Comparison of ENCODE assay signal across 17 cellular contexts in the genomic region with DNA sequence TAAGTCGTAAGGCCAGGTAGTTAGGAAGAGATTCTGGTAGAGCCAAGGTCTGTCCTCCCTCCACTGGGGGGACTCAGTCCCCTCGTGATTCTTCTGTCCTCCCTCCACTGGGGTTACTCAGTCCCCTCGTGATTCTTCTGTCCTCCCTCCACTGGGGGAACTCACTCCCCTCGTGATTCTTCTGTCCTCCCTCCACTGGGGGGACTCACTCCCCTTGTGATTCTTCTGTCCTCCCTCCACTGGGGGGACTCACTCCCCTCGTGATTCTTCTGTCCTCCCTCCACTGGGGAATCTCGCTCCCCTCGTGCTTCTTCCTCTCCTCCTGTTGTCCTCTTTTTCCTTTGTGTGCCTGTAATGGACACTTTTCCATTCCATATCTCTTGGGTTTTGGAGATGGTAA.
DNase-seq lines count a peak whose midpoint lies in the region; ATAC-seq, FAIRE-seq and TF ChIP-seq lines count a peak whose summit lies in the region.
"Had no signal": no experiment of that assay in that cellular context is flagged by ENCODE, and none has a peak within 500 bp of the region (broad histone marks: within the 10 kb centered on the region; RNA-seq: fewer than 3 reads in every experiment).

No MANE protein-coding gene starts in this region.

- H3K9ac ChIP-seq in OCI-LY1 (ENCODE audit: low read length) = no peak overlapping the region

- no peaks in the 10 kb centered on the region for H3K9me3 Mint-ChIP-seq in activated T-cell treated with anti-CD3 and anti-CD28 coated beads, Interleukin-2, amount 50 U/mL, for 72 hours
- H3K9me3 Mint-ChIP-seq in central memory CD8-positive, alpha-beta T cell = no peaks in the 10 kb centered on the region
- H3K9me3 Mint-ChIP-seq in stimulated activated naive CD8-positive, alpha-beta T cell treated with anti-CD3 and anti-CD28 coated beads, Interleukin-15, amount 100 ng/mL, for 72 hours = no peaks in the 10 kb centered on the region
- H3K9me3 Mint-ChIP-seq: activated CD4-positive, alpha-beta memory T cell treated with anti-CD3 and anti-CD28 coated beads, Interleukin-2, amount 10 ng/mL, durations not matched to agents 7 days and 5 days had no signal

- H3K27ac Mint-ChIP-seq in activated T-cell treated with anti-CD3 and anti-CD28 coated beads, Interleukin-2, amount 50 U/mL, for 72 hours = peak overlapping the region; percentile 78
- peak overlapping the region; percentile 93 for H3K27ac Mint-ChIP-seq in central memory CD8-positive, alpha-beta T cell (ENCODE audit: low read depth)
- peak overlapping the region; percentile 1 to 66 for H3K27ac Mint-ChIP-seq in stimulated activated naive CD8-positive, alpha-beta T cell treated with anti-CD3 and anti-CD28 coated beads, Interleukin-15, amount 100 ng/mL, for 72 hours

- H3K4me3 Mint-ChIP-seq in activated T-cell treated with anti-CD3 and anti-CD28 coated beads, Interleukin-2, amount 50 U/mL, for 72 hours = peak overlapping the region in 1 of 2 donors; percentile 10
- H3K4me3 Mint-ChIP-seq in central memory CD8-positive, alpha-beta T cell = no peak overlapping the region
- H3K4me3 Mint-ChIP-seq in stimulated activated naive CD8-positive, alpha-beta T cell treated with anti-CD3 and anti-CD28 coated beads, Interleukin-15, amount 100 ng/mL, for 72 hours = peak overlapping the region; percentile 16 to 40
- H3K4me3 Mint-ChIP-seq: activated CD4-positive, alpha-beta memory T cell treated with anti-CD3 and anti-CD28 coated beads, Interleukin-2, amount 10 ng/mL, durations not matched to agents 7 days and 5 days had no signal

- no peaks in the 10 kb centered on the region for H4K20me1 ChIP-seq in OCI-LY1 (ENCODE audit: insufficient read depth, low read length)

- no peak overlapping the region for H3K27ac ChIP-seq in OCI-LY1 (ENCODE audit: low read depth, low read length, poor library complexity, severe bottlenecking)
- H3K27ac ChIP-seq: A549, esophagus muscularis mucosa, thyroid gland had no signal

- H3K27me3 Mint-ChIP-seq in activated T-cell treated with anti-CD3 and anti-CD28 coated beads, Interleukin-2, amount 50 U/mL, for 72 hours (ENCODE audit: low read depth) = no peaks in the 10 kb centered on the region
- H3K27me3 Mint-ChIP-seq in central memory CD8-positive, alpha-beta T cell = no peaks in the 10 kb centered on the region
- H3K27me3 Mint-ChIP-seq in stimulated activated naive CD8-positive, alpha-beta T cell treated with anti-CD3 and anti-CD28 coated beads, Interleukin-15, amount 100 ng/mL, for 72 hours = no peaks in the 10 kb centered on the region
- H3K27me3 Mint-ChIP-seq: activated CD4-positive, alpha-beta memory T cell treated with anti-CD3 and anti-CD28 coated beads, Interleukin-2, amount 10 ng/mL, durations not matched to agents 7 days and 5 days had no signal

- no peaks in the 10 kb centered on the region for H3K9me3 ChIP-seq in OCI-LY1 (ENCODE audit: low read length)
- H3K9me3 ChIP-seq: A549, esophagus muscularis mucosa, thyroid gland had no signal

- H3K27me3 ChIP-seq in OCI-LY1 (ENCODE audit: insufficient read depth, low read length) = no peaks in the 10 kb centered on the region; the same call in 1 of the 2 replicates
- H3K27me3 ChIP-seq: esophagus muscularis mucosa, thyroid gland had no signal

- peak overlapping the region; percentile 6; the same call in 1 of the 2 replicates for H3K4me2 ChIP-seq in OCI-LY1 (ENCODE audit: low read length)
- H3K4me2 ChIP-seq: A549 had no signal

- TF ChIP-seq CTCF in OCI-LY1 (IDR thresholded peaks at IDR 0.05; ENCODE audit: low read length) = peak; percentile 46

- no peak for ATAC-seq in activated T-cell treated with anti-CD3 and anti-CD28 coated beads, Interleukin-2, amount 50 U/mL, for 72 hours (replicated peaks in 1 of 2)
- no peak for ATAC-seq in central memory CD8-positive, alpha-beta T cell (replicated peaks; ENCODE audit: extremely low read depth, poor library complexity, severe bottlenecking)
- ATAC-seq in stimulated activated naive CD8-positive, alpha-beta T cell treated with anti-CD3 and anti-CD28 coated beads, Interleukin-15, amount 100 ng/mL, for 72 hours = no peak
- ATAC-seq in HG03097 (IDR thresholded peaks at IDR 0.05; ENCODE audit: low FRiP score, unreplicated experiment) = no peak
- ATAC-seq: A549, sciatic nerve had no signal

- H3K36me3 Mint-ChIP-seq in activated T-cell treated with anti-CD3 and anti-CD28 coated beads, Interleukin-2, amount 50 U/mL, for 72 hours (ENCODE audit: insufficient read depth in 2 of 2) = peaks cover 0 to 1% of the 10 kb centered on the region in 2 donors
- peaks cover 11% of the 10 kb centered on the region for H3K36me3 Mint-ChIP-seq in central memory CD8-positive, alpha-beta T cell (ENCODE audit: insufficient read depth)

- no peaks in the 10 kb centered on the region for H3K36me3 ChIP-seq in OCI-LY1 (ENCODE audit: insufficient read depth, low read length)
- H3K36me3 ChIP-seq: esophagus muscularis mucosa, thyroid gland had no signal

- FAIRE-seq in GM19239 (lab: Jason Lieb, UNC) = no peak
- FAIRE-seq: A549 had no signal

- no peak for DNase-seq in activated T-cell treated with anti-CD3 and anti-CD28 coated beads, Interleukin-2, amount 50 U/mL, for 72 hours
- no peak for DNase-seq in activated T-cell treated with anti-CD3 and anti-CD28 coated beads for 4 hours
- DNase-seq in central memory CD8-positive, alpha-beta T cell (ENCODE audit: low spot score in 2 of 2) = no peak
- DNase-seq in stimulated activated naive CD8-positive, alpha-beta T cell treated with anti-CD3 and anti-CD28 coated beads, Interleukin-15, amount 100 ng/mL, for 72 hours = no peak
- DNase-seq in MV-4-11 (lab: John Stamatoyannopoulos, UW) = no peak
- no peak for DNase-seq in GM19239 (ENCODE audit: insufficient read length, low spot score)
- DNase-seq: activated CD4-positive, alpha-beta memory T cell treated with anti-CD3 and anti-CD28 coated beads, Interleukin-2, amount 10 ng/mL, durations not matched to agents 7 days and 5 days; islet precursor cell; NCI-H1694 treated with DMSO at 0.1 percent for 48 hours; NCI-H446; SIG-M5; thyroid gland had no signal

- H3K4me1 Mint-ChIP-seq in activated T-cell treated with anti-CD3 and anti-CD28 coated beads, Interleukin-2, amount 50 U/mL, for 72 hours (ENCODE audit: low read depth) = peaks cover 80% of the 10 kb centered on the region
- H3K4me1 Mint-ChIP-seq in central memory CD8-positive, alpha-beta T cell = peaks cover 72% of the 10 kb centered on the region
- peaks cover 85% of the 10 kb centered on the region for H3K4me1 Mint-ChIP-seq in stimulated activated naive CD8-positive, alpha-beta T cell treated with anti-CD3 and anti-CD28 coated beads, Interleukin-15, amount 100 ng/mL, for 72 hours

- H2AFZ ChIP-seq in OCI-LY1 (ENCODE audit: low read length) = peak overlapping the region; percentile 71; the same call in 1 of the 2 replicates

- H3K79me2 ChIP-seq in OCI-LY1 (ENCODE audit: insufficient read depth, low read length) = no peaks in the 10 kb centered on the region

- peaks cover 26% of the 10 kb centered on the region for H3K4me1 ChIP-seq in OCI-LY1 (ENCODE audit: insufficient read depth, low read length, severe bottlenecking)
- H3K4me1 ChIP-seq: A549 had no signal

- H3F3A ChIP-seq in OCI-LY1 (ENCODE audit: insufficient read depth, low read length) = no peaks in the 10 kb centered on the region

- no peak overlapping the region for H3K4me3 ChIP-seq in OCI-LY1 (ENCODE audit: low read depth, low read length, poor library complexity, severe bottlenecking)
- H3K4me3 ChIP-seq: A549, esophagus muscularis mucosa, thyroid gland had no signal

- H3K9me2 ChIP-seq in OCI-LY1 (ENCODE audit: low read depth, low read length) = no peaks in the 10 kb centered on the region

Comparison
In these comparisons a context has a peak if more than half of its experiments do, and no peak if none do; other contexts are left out.
1. H3K27ac Mint-ChIP-seq: peak in every context shown above with its lines; median percentile 93 in central memory CD8-positive, alpha-beta T cell; 78 in activated T-cell treated with anti-CD3 and anti-CD28 coated beads, Interleukin-2, amount 50 U/mL, for 72 hours; 34 in stimulated activated naive CD8-positive, alpha-beta T cell treated with anti-CD3 and anti-CD28 coated beads, Interleukin-15, amount 100 ng/mL, for 72 hours.